Comparison of ENCODE assay signal across 8 cellular contexts in genomic region chr11:47566166-47566546, GRCh38. TPM values are rescaled to one million over a fixed set of nuclear protein-coding genes. Genes with fewer than 3 reads are reported as not detected.
DNase-seq lines count a peak whose midpoint lies in the region; ATAC-seq, FAIRE-seq and TF ChIP-seq lines count a peak whose summit lies in the region.

No MANE protein-coding gene starts in this region.

- POLR2A ChIA-PET in naive thymus-derived CD8-positive, alpha-beta T cell (lab: Charles Lee) = interaction anchor here (0.5 to 4.9 kb wide), 6 partner anchors 7 to 284 kb away, joined by 3 to 38 read pairs (median 6); partner anchors contain the start of genes CELF1, KBTBD4 and NDUFS3

- H3K4me1 Mint-ChIP-seq in naive thymus-derived CD8-positive, alpha-beta T cell = peaks cover 7 to 42% (median 22%) of the 10 kb centered on the region in 4 donors

- no peaks in the 10 kb centered on the region for H3K27me3 Mint-ChIP-seq in naive thymus-derived CD8-positive, alpha-beta T cell

- H3K4me1 ChIP-seq in duodenal mucosa (ENCODE audit: control insufficient read depth in 1 of 2, insufficient read depth in 2 of 2, low read length in 2 of 2) = peaks cover 0 to 13% of the 10 kb centered on the region in 2 donors

- peak; percentile 30 for FAIRE-seq in GM12892 (lab: Jason Lieb, UNC)

- peaks cover 0 to 18% (median 3%) of the 10 kb centered on the region in 3 donors for H3K36me3 Mint-ChIP-seq in naive thymus-derived CD8-positive, alpha-beta T cell

- no peak overlapping the region for H3K27ac ChIP-seq in duodenal mucosa (ENCODE audit: low read depth, low read length)

- peak overlapping the region; percentile 92 to 95 for H3K9ac ChIP-seq in duodenal mucosa (ENCODE audit: low read depth in 1 of 2, low read length in 2 of 2)

- no peaks in the 10 kb centered on the region for H3K9me3 ChIP-seq in MG63
- H3K9me3 ChIP-seq in duodenal mucosa (ENCODE audit: control insufficient read depth in 1 of 2, low read length in 2 of 2) = no peaks in the 10 kb centered on the region

- DNase-seq in GM12892 (ENCODE audit: insufficient read length) (no peak), MG63 (peak; percentile 33), germinal center (ENCODE audit: low spot score) (no peak), GM13976 (ENCODE audit: low spot score) (no peak)
- no peak for DNase-seq in naive thymus-derived CD8-positive, alpha-beta T cell

- H3K36me3 ChIP-seq in MG63 (peaks cover 26% of the 10 kb centered on the region), duodenal mucosa (ENCODE audit: control insufficient read depth in 1 of 2, insufficient read depth in 2 of 2, low read length in 2 of 2) (peaks cover 10 to 17% of the 10 kb centered on the region in 2 donors)

- H3K4me3 ChIP-seq in MG63 (peak overlapping the region; percentile 91), duodenal mucosa (ENCODE audit: low read depth in 1 of 2, low read length in 2 of 2) (peak overlapping the region; percentile 94)

- H3K27ac Mint-ChIP-seq in naive thymus-derived CD8-positive, alpha-beta T cell = peak overlapping the region in 9 of 10 donors; percentile 61 to 90 (median 80)

- H3K9me3 Mint-ChIP-seq in naive thymus-derived CD8-positive, alpha-beta T cell = no peaks in the 10 kb centered on the region

- in situ Hi-C loops in GM13976 (cut with MboI; ENCODE audit: low sequenced_read_pairs, unreplicated experiment) = no loop called here

- H3K27me3 ChIP-seq in MG63 = no peaks in the 10 kb centered on the region
- H3K27me3 ChIP-seq in duodenal mucosa (ENCODE audit: control insufficient read depth in 1 of 2, insufficient read depth in 2 of 2, low read length in 2 of 2) = no peaks in the 10 kb centered on the region

- TF ChIP-seq POLR2A in GM12892 (IDR thresholded peaks at IDR 0.05; ENCODE audit: low read depth, low read length) = no peak

- peak overlapping the region; percentile 80 to 90 (median 83) for H3K4me3 Mint-ChIP-seq in naive thymus-derived CD8-positive, alpha-beta T cell

- TF ChIP-seq CTCF in GM13976 (IDR thresholded peaks at IDR 0.05; ENCODE audit: borderline replicate concordance, control extremely low read depth, extremely low read depth, insufficient read depth, missing control alignments) = no peak

- ATAC-seq in naive thymus-derived CD8-positive, alpha-beta T cell = no peak
- ATAC-seq in HG03521 (IDR thresholded peaks at IDR 0.05; ENCODE audit: unreplicated experiment) = no peak
- no peak for ATAC-seq in HG02678 (IDR thresholded peaks at IDR 0.05; ENCODE audit: unreplicated experiment)

RNA-seq across cellular contexts. Expression of gene PTPMT1, which starts 0.8 kb away (rescaled TPM):
- 49.1 TPM for polyA plus RNA-seq in GM12892 (2012; ENCODE audit: missing spikeins)
- 24.4 and 86.0 TPM in 2 replicates for total RNA-seq in MG63 (2014; rRNA removed; shearing (Covaris generic); ENCODE audit: low replicate concordance)
- 10 to 100 TPM; 19.1 to 22.2 TPM for total RNA-seq in naive thymus-derived CD8-positive, alpha-beta T cell
- 10 to 100 TPM; 58.7 to 73.3 (median 71.0) TPM for polyA plus RNA-seq in naive thymus-derived CD8-positive, alpha-beta T cell

RNA-seq across cellular contexts. Expression of gene KBTBD4, which starts 12.6 kb away (rescaled TPM):
- polyA plus RNA-seq in GM12892 (2012; ENCODE audit: missing spikeins) = 20.1 TPM
- total RNA-seq in MG63 (2014; rRNA removed; shearing (Covaris generic); ENCODE audit: low replicate concordance) = 30.9 and 37.1 TPM in 2 replicates
- 10 to 100 TPM; 26.1 to 29.1 TPM for total RNA-seq in naive thymus-derived CD8-positive, alpha-beta T cell
- 10 to 100 TPM; 44.3 to 45.1 (median 44.3) TPM for polyA plus RNA-seq in naive thymus-derived CD8-positive, alpha-beta T cell

RNA-seq across cellular contexts. Expression of gene NDUFS3, which starts 12.7 kb away (rescaled TPM):
- polyA plus RNA-seq in GM12892 (2012; ENCODE audit: missing spikeins) = 135 TPM
- total RNA-seq in MG63 (2014; rRNA removed; shearing (Covaris generic); ENCODE audit: low replicate concordance) = 109 and 118 TPM in 2 replicates
- 100 to 1,000 TPM; 100 to 106 TPM for total RNA-seq in naive thymus-derived CD8-positive, alpha-beta T cell
- 100 to 1,000 TPM in 2 of 3 donors, 10 to 100 TPM in 1; 92.0 to 109 (median 101) TPM for polyA plus RNA-seq in naive thymus-derived CD8-positive, alpha-beta T cell

RNA-seq across cellular contexts. Expression of gene CELF1, which starts 13.2 kb away (rescaled TPM):
- polyA plus RNA-seq in GM12892 (2012; ENCODE audit: missing spikeins) = 46.9 TPM
- total RNA-seq in MG63 (2014; rRNA removed; shearing (Covaris generic); ENCODE audit: low replicate concordance) = 69.3 and 86.9 TPM in 2 replicates
- total RNA-seq in naive thymus-derived CD8-positive, alpha-beta T cell = 100 to 1,000 TPM; 133 to 138 TPM
- 10 to 100 TPM; 45.3 to 79.3 (median 55.3) TPM for polyA plus RNA-seq in naive thymus-derived CD8-positive, alpha-beta T cell

RNA-seq across cellular contexts. Expression of gene FAM180B, which starts 20.3 kb away (rescaled TPM):
- polyA plus RNA-seq in GM12892 (2012; ENCODE audit: missing spikeins) = not detected
- total RNA-seq in MG63 (2014; rRNA removed; shearing (Covaris generic); ENCODE audit: low replicate concordance) = not detected in 2 replicates
- total RNA-seq in naive thymus-derived CD8-positive, alpha-beta T cell = under 1 TPM in 1 of 2 experiments, not detected in 1; 0.26 TPM
- polyA plus RNA-seq in naive thymus-derived CD8-positive, alpha-beta T cell = not detected
